Comparison of ENCODE assay signal across 8 cellular contexts in the genomic region with DNA sequence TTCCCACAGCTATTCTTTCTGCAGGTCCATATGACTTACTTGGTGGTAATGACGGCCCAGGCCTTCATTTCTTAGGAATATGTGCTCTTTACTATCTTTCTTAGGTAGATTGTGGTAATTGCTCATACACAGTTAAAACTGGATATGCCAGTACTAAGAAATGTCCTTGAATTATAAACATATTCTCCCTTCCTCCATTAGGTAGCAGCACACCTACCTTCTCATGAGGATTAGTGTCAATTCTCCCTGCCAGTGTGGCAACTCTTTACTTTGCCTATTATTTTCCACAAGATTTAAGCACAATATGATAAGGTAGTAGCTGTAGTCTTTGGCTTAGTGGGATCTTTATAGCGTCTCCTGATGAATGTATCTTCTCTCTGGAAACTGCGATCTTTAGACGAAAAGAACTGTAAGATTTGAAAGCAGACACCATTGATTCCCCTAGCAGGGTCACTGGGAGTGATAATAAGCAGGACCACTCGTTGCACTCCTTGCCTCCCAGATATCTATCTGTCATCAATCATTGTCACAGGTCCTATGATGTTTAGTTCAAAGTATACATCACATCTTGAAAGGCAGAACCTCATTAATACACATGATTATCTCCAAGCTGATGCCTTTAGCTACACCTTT.
A peak's percentile ranks its signal among the peaks of the same experiment; 100 is the strongest.
DNase-seq lines count a peak whose midpoint lies in the region; ATAC-seq and TF ChIP-seq lines count a peak whose summit lies in the region.

No MANE protein-coding gene starts in this region.

- no peaks in the 10 kb centered on the region for H3K4me1 Mint-ChIP-seq in glutamatergic neuron (ENCODE audit: low read depth, unreplicated experiment)

- 51 to 60% methylated on average over 5 of the region's 5 CpGs for WGBS in heart right ventricle, 2 donors
- 87% methylated on average over 5 of the region's 5 CpGs for WGBS in thyroid gland, 2 donors

- H3K27me3 ChIP-seq in heart right ventricle, result no peaks in the 10 kb centered on the region
- no peaks in the 10 kb centered on the region for H3K27me3 ChIP-seq in thyroid gland

- no peak overlapping the region for H3K4me3 ChIP-seq in heart right ventricle
- H3K4me3 ChIP-seq in thyroid gland (replicated peaks in 1 of 3), result no peak overlapping the region

- ATAC-seq in heart right ventricle (no peak), HG02938 (IDR thresholded peaks at IDR 0.05; ENCODE audit: unreplicated experiment) (peak; percentile 80)

- no peaks in the 10 kb centered on the region for H3K27me3 Mint-ChIP-seq in glutamatergic neuron (ENCODE audit: unreplicated experiment)

- H3K27ac ChIP-seq in heart right ventricle, result no peak overlapping the region
- no peak overlapping the region for H3K27ac ChIP-seq in thyroid gland

- H3K4me1 ChIP-seq in heart right ventricle, result no peaks in the 10 kb centered on the region
- no peaks in the 10 kb centered on the region for H3K4me1 ChIP-seq in thyroid gland

- TF ChIP-seq CTCF in heart right ventricle (IDR thresholded peaks at IDR 0.05), result peak in 5 of 9 donors; percentile 34 to 59 (median 43)
- peak; percentile 63 for TF ChIP-seq CTCF in glutamatergic neuron (IDR thresholded peaks at IDR 0.05; ENCODE audit: partially characterized antibody, unreplicated experiment)
- TF ChIP-seq CTCF in thyroid gland (IDR thresholded peaks at IDR 0.05), result peak in 3 of 6 experiments; percentile 14 to 38 (median 33)

- no peaks in the 10 kb centered on the region for H3K9me3 ChIP-seq in heart right ventricle
- H3K9me3 ChIP-seq in thyroid gland, result no peaks in the 10 kb centered on the region

- H3K36me3 ChIP-seq in heart right ventricle (no peaks in the 10 kb centered on the region), thyroid gland (no peaks in the 10 kb centered on the region)

- H3K9me3 Mint-ChIP-seq in glutamatergic neuron (ENCODE audit: unreplicated experiment), result no peaks in the 10 kb centered on the region

- no peak for TF ChIP-seq POLR2A in thyroid gland (IDR thresholded peaks at IDR 0.05)

- no peaks in the 10 kb centered on the region for H3K36me3 Mint-ChIP-seq in glutamatergic neuron (ENCODE audit: unreplicated experiment)

- DNase-seq in heart right ventricle (no peak), cardiac septum (ENCODE audit: low spot score) (no peak), NCI-H82 treated with DMSO at 0.1 percent for 48 hours (lab: John Stamatoyannopoulos, UW; ENCODE audit: unreplicated experiment) (peak; percentile 9), glutamatergic neuron (no peak), thyroid gland (no peak), middle frontal gyrus (ENCODE audit: extremely low spot score, low spot score) (no peak)
- DNase-seq in activated CD4-positive, alpha-beta T cell treated with anti-CD3 and anti-CD28 coated beads, Interleukin-2, amount 50 U/mL, for 1 hour, result no peak

- no peak overlapping the region for H3K4me3 Mint-ChIP-seq in glutamatergic neuron (ENCODE audit: unreplicated experiment)

- intact Hi-C loops in heart right ventricle (cut with DNase I), result loop anchor here in 1 of 10 donors (5.0 kb wide), 1 partner anchor 1924 kb away; no protein-coding TSS in a partner anchor
- intact Hi-C loops in cardiac septum (cut with DNase I), result no loop called here
- intact Hi-C loops in thyroid gland (cut with DNase I), result no loop called here

- H3K27ac Mint-ChIP-seq in glutamatergic neuron (ENCODE audit: unreplicated experiment), result no peak overlapping the region
